1 cellular context compared by ENCODE assay signal in genomic region chr9:98168153-98168780, GRCh38.
TF ChIP-seq lines count a peak whose summit lies in the region.

No MANE protein-coding gene starts in this region.

TF ChIP-seq in K562, 482 proteins besides CTCF, POLR2A, EP300 and RAD21 (continued from another document):
- no peak for TF ChIP-seq ZBTB17 (CRISPR knock-in tag; IDR thresholded peaks at IDR 0.05)
- no peak for TF ChIP-seq HNRNPH1 (optimal IDR thresholded peaks at IDR 0.05; ENCODE audit: low read depth, low read length)
- TF ChIP-seq POLR2B (IDR thresholded peaks at IDR 0.05; ENCODE audit: low read depth, partially characterized antibody) = no peak
- no peak for TF ChIP-seq ZNF696 (CRISPR knock-in tag; conservative IDR thresholded peaks at IDR 0.05)
- no peak for TF ChIP-seq SMARCA4 (IDR thresholded peaks at IDR 0.05)
TF ChIP-seq in K562: peak in this region for 0.
